18 cellular contexts compared by ENCODE assay signal in the genomic region with DNA sequence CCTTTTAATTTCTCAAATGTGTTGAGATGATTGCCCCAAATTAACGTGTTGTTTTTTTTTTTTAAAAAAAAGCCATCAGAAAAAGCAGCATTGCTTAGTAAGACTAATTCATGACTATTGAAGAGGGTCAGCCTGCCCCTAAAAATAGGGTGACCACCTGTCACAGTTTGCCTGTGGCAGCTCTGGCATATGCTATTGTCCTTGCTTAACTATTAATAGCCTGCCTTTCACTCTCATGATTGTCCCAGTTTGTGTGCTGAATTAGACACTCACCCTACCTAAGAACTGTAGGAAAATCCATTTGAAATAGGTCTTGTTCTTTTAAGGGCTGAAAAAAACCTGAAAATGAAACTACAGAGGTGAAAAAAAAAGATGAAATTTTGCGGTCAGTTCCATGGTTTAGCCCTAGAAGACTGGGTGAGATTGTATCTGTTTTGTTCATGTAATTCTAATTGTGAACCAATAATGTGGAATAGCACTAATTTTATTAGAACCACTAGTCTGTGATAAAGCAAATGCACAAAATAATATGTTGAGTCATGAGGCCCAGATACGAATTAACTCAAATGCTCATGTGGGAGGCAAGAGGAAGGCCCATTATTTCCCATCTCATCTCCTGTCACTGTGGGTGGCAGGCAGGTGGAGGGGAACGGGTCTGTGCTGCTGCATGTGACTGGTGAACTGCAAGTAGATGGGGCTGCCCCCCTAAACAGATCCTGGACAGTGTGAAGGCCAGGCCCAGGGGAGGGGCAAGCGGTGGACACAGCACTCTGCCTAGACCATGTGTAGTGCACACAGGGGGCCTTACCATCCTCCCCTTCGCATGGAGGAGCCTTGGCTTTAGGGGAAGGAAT.
DNase-seq lines count a peak whose midpoint lies in the region; ATAC-seq and TF ChIP-seq lines count a peak whose summit lies in the region.
"Had no signal": no experiment of that assay in that cellular context is flagged by ENCODE, and none has a peak within 500 bp of the region (broad histone marks: within the 10 kb centered on the region; RNA-seq: fewer than 3 reads in every experiment).

No MANE protein-coding gene starts in this region.

- peak overlapping the region; percentile 24; the same call in 1 of the 2 replicates for H3K4me3 ChIP-seq in MM.1S (ENCODE audit: low read length)
- H3K4me3 ChIP-seq: MG63, sigmoid colon, vagina had no signal

- H3K4me1 ChIP-seq in MM.1S (ENCODE audit: low read length): peaks cover 22% of the 10 kb centered on the region
- H3K4me1 ChIP-seq: sigmoid colon, vagina had no signal

- H3K4me1 Mint-ChIP-seq in activated CD8-positive, alpha-beta memory T cell treated with anti-CD3 and anti-CD28 coated beads, Interleukin-2, amount 10 ng/mL, durations not matched to agents 7 days and 5 days: peaks cover 8% of the 10 kb centered on the region
- H3K4me1 Mint-ChIP-seq in stimulated activated effector memory CD8-positive, alpha-beta T cell treated with anti-CD3 and anti-CD28 coated beads, Interleukin-12 subunit alpha, Interleukin-12 subunit beta, amount 100 ng/mL, for 72 hours: no peaks in the 10 kb centered on the region
- H3K4me1 Mint-ChIP-seq in activated T-cell treated with anti-CD3 and anti-CD28 coated beads, Interleukin-2, amount 50 U/mL, for 72 hours (ENCODE audit: low read depth): peaks cover 5% of the 10 kb centered on the region
- H3K4me1 Mint-ChIP-seq: CD8-positive, alpha-beta memory T cell had no signal

- peaks cover 14% of the 10 kb centered on the region for H3F3A ChIP-seq in MM.1S (ENCODE audit: insufficient read depth, low read length)

- peaks cover 40% of the 10 kb centered on the region for H3K27me3 Mint-ChIP-seq in activated CD8-positive, alpha-beta memory T cell treated with anti-CD3 and anti-CD28 coated beads, Interleukin-2, amount 10 ng/mL, durations not matched to agents 7 days and 5 days
- H3K27me3 Mint-ChIP-seq in activated T-cell treated with anti-CD3 and anti-CD28 coated beads, Interleukin-2, amount 50 U/mL, for 72 hours (ENCODE audit: low read depth): peaks cover 28% of the 10 kb centered on the region

- H3K9me2 ChIP-seq in MM.1S (replicated peaks; ENCODE audit: insufficient read depth, low read length): no peaks in the 10 kb centered on the region

- H3K9me3 ChIP-seq in MM.1S (replicated peaks; ENCODE audit: insufficient read depth, low read length): no peaks in the 10 kb centered on the region
- H3K9me3 ChIP-seq: MG63, sigmoid colon, vagina had no signal

- H3K9me3 Mint-ChIP-seq in activated CD8-positive, alpha-beta memory T cell treated with anti-CD3 and anti-CD28 coated beads, Interleukin-2, amount 10 ng/mL, durations not matched to agents 7 days and 5 days (ENCODE audit: low read depth): no peaks in the 10 kb centered on the region
- H3K9me3 Mint-ChIP-seq in stimulated activated effector memory CD8-positive, alpha-beta T cell treated with anti-CD3 and anti-CD28 coated beads, Interleukin-12 subunit alpha, Interleukin-12 subunit beta, amount 100 ng/mL, for 72 hours: no peaks in the 10 kb centered on the region
- no peaks in the 10 kb centered on the region for H3K9me3 Mint-ChIP-seq in activated T-cell treated with anti-CD3 and anti-CD28 coated beads, Interleukin-2, amount 50 U/mL, for 72 hours
- H3K9me3 Mint-ChIP-seq: CD8-positive, alpha-beta memory T cell; effector memory CD8-positive, alpha-beta T cell; T-helper 1 cell treated with Interleukin-12 subunit alpha and Interleukin-12 subunit beta and Interleukin-4 antibody, amounts not matched to agents 30 μg/mL and 1 μg/mL, for 36 hours; WTC11 had no signal

- H3K4me3 Mint-ChIP-seq in activated CD8-positive, alpha-beta memory T cell treated with anti-CD3 and anti-CD28 coated beads, Interleukin-2, amount 10 ng/mL, durations not matched to agents 7 days and 5 days: no peak overlapping the region
- no peak overlapping the region for H3K4me3 Mint-ChIP-seq in stimulated activated effector memory CD8-positive, alpha-beta T cell treated with anti-CD3 and anti-CD28 coated beads, Interleukin-12 subunit alpha, Interleukin-12 subunit beta, amount 100 ng/mL, for 72 hours
- H3K4me3 Mint-ChIP-seq in activated T-cell treated with anti-CD3 and anti-CD28 coated beads, Interleukin-2, amount 50 U/mL, for 72 hours: no peak overlapping the region
- H3K4me3 Mint-ChIP-seq: CD8-positive, alpha-beta memory T cell; effector memory CD8-positive, alpha-beta T cell; T-helper 1 cell treated with Interleukin-12 subunit alpha and Interleukin-12 subunit beta and Interleukin-4 antibody, amounts not matched to agents 30 μg/mL and 1 μg/mL, for 36 hours; WTC11 had no signal

- no peak for DNase-seq in activated CD8-positive, alpha-beta memory T cell treated with anti-CD3 and anti-CD28 coated beads, Interleukin-2, amount 10 ng/mL, durations not matched to agents 7 days and 5 days
- DNase-seq in activated CD8-positive, alpha-beta memory T cell treated with anti-CD3 and anti-CD28 coated beads, Interleukin-2, amount 50 U/mL, for 48 hours: no peak
- peak; percentile 70 for DNase-seq in MM.1S
- DNase-seq in cerebellar nuclear complex (lab: John Stamatoyannopoulos, UW): peak; percentile 69 to 75
- no peak for DNase-seq in stimulated activated effector memory CD8-positive, alpha-beta T cell treated with anti-CD3 and anti-CD28 coated beads, Interleukin-12 subunit alpha, Interleukin-12 subunit beta, amount 100 ng/mL, for 72 hours (ENCODE audit: low spot score in 2 of 2)
- no peak for DNase-seq in activated T-cell treated with anti-CD3 and anti-CD28 coated beads, Interleukin-2, amount 50 U/mL, for 72 hours
- no peak for DNase-seq in foreskin melanocyte
- DNase-seq: CD8-positive, alpha-beta memory T cell; effector memory CD8-positive, alpha-beta T cell; MG63; NCI-H2081 treated with DMSO at 0.1 percent for 48 hours; SHP77; sigmoid colon had no signal

- CTCF ChIA-PET in activated CD8-positive, alpha-beta memory T cell treated with anti-CD3 and anti-CD28 coated beads, Interleukin-2, amount 10 ng/mL, durations not matched to agents 7 days and 5 days (lab: Charles Lee): interaction anchor here (1.9 kb wide), 1 partner anchor 21 kb away, joined by 5 read pairs; no protein-coding TSS in a partner anchor

- TF ChIP-seq CTCF in MM.1S (IDR thresholded peaks at IDR 0.05; ENCODE audit: low read length): no peak

- H2AFZ ChIP-seq in MM.1S (ENCODE audit: low read length): peak overlapping the region; percentile 37

- peak overlapping the region; percentile 76 for H3K4me2 ChIP-seq in MM.1S (ENCODE audit: low read depth, low read length)

- H3K27me3 ChIP-seq in MM.1S (replicated peaks; ENCODE audit: insufficient read depth, low read length): no peaks in the 10 kb centered on the region
- H3K27me3 ChIP-seq: vagina had no signal

- H3K27ac ChIP-seq in MM.1S (ENCODE audit: low read length): peak overlapping the region; percentile 27; the same call in 1 of the 2 replicates
- H3K27ac ChIP-seq: sigmoid colon, vagina had no signal

- H3K27ac Mint-ChIP-seq in activated CD8-positive, alpha-beta memory T cell treated with anti-CD3 and anti-CD28 coated beads, Interleukin-2, amount 10 ng/mL, durations not matched to agents 7 days and 5 days: no peak overlapping the region
- peak overlapping the region; percentile 8 for H3K27ac Mint-ChIP-seq in stimulated activated effector memory CD8-positive, alpha-beta T cell treated with anti-CD3 and anti-CD28 coated beads, Interleukin-12 subunit alpha, Interleukin-12 subunit beta, amount 100 ng/mL, for 72 hours
- no peak overlapping the region for H3K27ac Mint-ChIP-seq in activated T-cell treated with anti-CD3 and anti-CD28 coated beads, Interleukin-2, amount 50 U/mL, for 72 hours
- H3K27ac Mint-ChIP-seq: CD8-positive, alpha-beta memory T cell; effector memory CD8-positive, alpha-beta T cell; T-helper 1 cell treated with Interleukin-12 subunit alpha and Interleukin-12 subunit beta and Interleukin-4 antibody, amounts not matched to agents 30 μg/mL and 1 μg/mL, for 36 hours; WTC11 had no signal

- no peak overlapping the region for H3K9ac ChIP-seq in MM.1S (ENCODE audit: low read length)

- no peaks in the 10 kb centered on the region for H3K36me3 ChIP-seq in MM.1S (replicated peaks; ENCODE audit: insufficient read depth, low read length)
- H3K36me3 ChIP-seq: MG63, sigmoid colon, vagina had no signal

- H3K36me3 Mint-ChIP-seq in activated CD8-positive, alpha-beta memory T cell treated with anti-CD3 and anti-CD28 coated beads, Interleukin-2, amount 10 ng/mL, durations not matched to agents 7 days and 5 days: no peaks in the 10 kb centered on the region
- no peaks in the 10 kb centered on the region for H3K36me3 Mint-ChIP-seq in stimulated activated effector memory CD8-positive, alpha-beta T cell treated with anti-CD3 and anti-CD28 coated beads, Interleukin-12 subunit alpha, Interleukin-12 subunit beta, amount 100 ng/mL, for 72 hours
- H3K36me3 Mint-ChIP-seq in activated T-cell treated with anti-CD3 and anti-CD28 coated beads, Interleukin-2, amount 50 U/mL, for 72 hours (ENCODE audit: insufficient read depth in 2 of 2): no peaks in the 10 kb centered on the region
- H3K36me3 Mint-ChIP-seq: WTC11 had no signal

- ATAC-seq in activated CD8-positive, alpha-beta memory T cell treated with anti-CD3 and anti-CD28 coated beads, Interleukin-2, amount 10 ng/mL, durations not matched to agents 7 days and 5 days: peak; percentile 23
- no peak for ATAC-seq in stimulated activated effector memory CD8-positive, alpha-beta T cell treated with anti-CD3 and anti-CD28 coated beads, Interleukin-12 subunit alpha, Interleukin-12 subunit beta, amount 100 ng/mL, for 72 hours
- no peak for ATAC-seq in activated T-cell treated with anti-CD3 and anti-CD28 coated beads, Interleukin-2, amount 50 U/mL, for 72 hours (replicated peaks in 1 of 2)
- ATAC-seq in HG02763 (IDR thresholded peaks at IDR 0.05; ENCODE audit: unreplicated experiment): no peak
- ATAC-seq: effector memory CD8-positive, alpha-beta T cell; HepG2; WTC11 had no signal

- H3K79me2 ChIP-seq in MM.1S (ENCODE audit: low read length): no peaks in the 10 kb centered on the region

- H4K20me1 ChIP-seq in MM.1S (ENCODE audit: insufficient read depth, low read length): no peaks in the 10 kb centered on the region

Comparison
In these comparisons a context has a peak if more than half of its experiments do, and no peak if none do; other contexts are left out.
1. DNase-seq: peak in MM.1S (single experiment) and cerebellar nuclear complex (2 of 2); none in activated CD8-positive, alpha-beta memory T cell treated with anti-CD3 and anti-CD28 coated beads, Interleukin-2, amount 10 ng/mL, durations not matched to agents 7 days and 5 days (single experiment), activated CD8-positive, alpha-beta memory T cell treated with anti-CD3 and anti-CD28 coated beads, Interleukin-2, amount 50 U/mL, for 48 hours (single experiment), stimulated activated effector memory CD8-positive, alpha-beta T cell treated with anti-CD3 and anti-CD28 coated beads, Interleukin-12 subunit alpha, Interleukin-12 subunit beta, amount 100 ng/mL, for 72 hours (0 of 2), activated T-cell treated with anti-CD3 and anti-CD28 coated beads, Interleukin-2, amount 50 U/mL, for 72 hours (0 of 2) and foreskin melanocyte (single experiment).